In genomic region chr21:35627462-35627861, GRCh38 we compare ENCODE assay signal across 25 cellular contexts.
"Had no signal": no experiment of that assay in that cellular context is flagged by ENCODE, and none has a peak within 500 bp of the region (broad histone marks: within the 10 kb centered on the region; RNA-seq: fewer than 3 reads in every experiment).

No MANE protein-coding gene starts in this region.

- FAIRE-seq: colon, endothelial cell of umbilical vein, islet of Langerhans, keratinocyte had no signal

- DNase-seq: dermis blood vessel endothelial cell; dorsolateral prefrontal cortex; effector CD4-positive, alpha-beta T cell; effector memory CD4-positive, alpha-beta T cell; esophagus squamous epithelium; foreskin fibroblast; foreskin melanocyte; gastrocnemius medialis; glutamatergic neuron; head of caudate nucleus; heart right ventricle; hippocampal formation; left cardiac atrium; left lung; left ventricle myocardium superior; lower lobe of right lung; mesenchymal stem cell; mucosa of descending colon; naive B cell had no signal

- H3K4me1 Mint-ChIP-seq: naive B cell had no signal

- ATAC-seq: gastrocnemius medialis, heart right ventricle, left cardiac atrium, left lung, left ventricle myocardium superior, lower lobe of right lung, mucosa of descending colon had no signal

- H3K4me1 ChIP-seq: esophagus squamous epithelium, gastrocnemius medialis, heart right ventricle, left lung, lower lobe of right lung had no signal

- H3K27ac Mint-ChIP-seq: mesothelial cell of epicardium, naive B cell had no signal

- H3K36me3 ChIP-seq: esophagus squamous epithelium, gastrocnemius medialis, heart right ventricle, left lung, lower lobe of right lung had no signal

- H3K4me3 Mint-ChIP-seq: mesothelial cell of epicardium, naive B cell had no signal

- H3K4me3 ChIP-seq: coronary artery, dorsolateral prefrontal cortex, esophagus squamous epithelium, gastrocnemius medialis, heart right ventricle, left lung, lower lobe of right lung, mucosa of descending colon had no signal

- H3K36me3 Mint-ChIP-seq: mesothelial cell of epicardium, naive B cell had no signal

- H3K27ac ChIP-seq: coronary artery, dorsolateral prefrontal cortex, esophagus squamous epithelium, gastrocnemius medialis, heart right ventricle, left lung, lower lobe of right lung had no signal

- H3K9me3 ChIP-seq: esophagus squamous epithelium, gastrocnemius medialis, heart right ventricle, left lung, lower lobe of right lung, mucosa of descending colon had no signal

- H3K27me3 ChIP-seq: gastrocnemius medialis had no signal

- H3K9me3 Mint-ChIP-seq: mesothelial cell of epicardium had no signal
